18 cellular contexts compared by ENCODE assay signal in the genomic region with DNA sequence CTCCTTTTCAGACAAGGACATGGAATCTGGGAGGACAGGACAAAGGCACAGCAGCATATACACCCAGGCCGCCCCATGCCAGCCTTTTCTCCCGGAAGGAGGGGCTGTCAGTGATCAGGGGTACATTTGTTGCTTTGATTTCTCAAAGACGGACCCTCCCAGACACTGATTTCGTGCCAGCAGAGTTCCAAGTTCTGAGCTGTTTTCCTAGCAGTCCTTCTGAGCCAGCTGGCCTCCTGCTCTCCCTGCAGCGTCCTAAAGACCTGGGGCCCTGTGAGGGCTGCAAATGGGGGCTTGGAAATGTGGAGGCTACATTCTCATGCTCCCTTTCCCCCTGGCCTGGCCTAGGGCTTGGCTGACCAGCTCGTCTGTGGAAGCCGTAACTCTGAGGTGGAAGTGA.
"Had no signal": no experiment of that assay in that cellular context is flagged by ENCODE, and none has a peak within 500 bp of the region (broad histone marks: within the 10 kb centered on the region; RNA-seq: fewer than 3 reads in every experiment).

No MANE protein-coding gene starts in this region.

- H3K9me3 Mint-ChIP-seq: activated naive CD4-positive, alpha-beta T cell treated with anti-CD3 and anti-CD28 coated beads, Interleukin-2, amount 50 U/mL, for 72 hours; endodermal cell; natural killer cell; stimulated activated naive CD8-positive, alpha-beta T cell treated with anti-CD3 and anti-CD28 coated beads, Interleukin-15, amount 100 ng/mL, for 72 hours had no signal

- H3K27ac Mint-ChIP-seq: endodermal cell; natural killer cell; stimulated activated naive CD8-positive, alpha-beta T cell treated with anti-CD3 and anti-CD28 coated beads, Interleukin-15, amount 100 ng/mL, for 72 hours had no signal

- H3K4me3 Mint-ChIP-seq: endodermal cell; natural killer cell; stimulated activated naive CD8-positive, alpha-beta T cell treated with anti-CD3 and anti-CD28 coated beads, Interleukin-15, amount 100 ng/mL, for 72 hours had no signal

- H3K27me3 Mint-ChIP-seq: stimulated activated naive CD8-positive, alpha-beta T cell treated with anti-CD3 and anti-CD28 coated beads, Interleukin-15, amount 100 ng/mL, for 72 hours had no signal

- H3K4me1 ChIP-seq: right atrium auricular region had no signal

- DNase-seq: activated CD4-positive, alpha-beta T cell treated with anti-CD3 and anti-CD28 coated beads for 1 hour; activated CD4-positive, alpha-beta T cell treated with anti-CD3 and anti-CD28 coated beads, Interleukin-2, amount 50 U/mL, for 4 hours; activated effector memory CD4-positive, alpha-beta T cell treated with Interleukin-2 at 50 U/mL for 16 hours; activated T-cell treated with anti-CD3 and anti-CD28 coated beads for 4 hours; central memory CD4-positive, alpha-beta T cell; kidney; left ventricle myocardium inferior; natural killer cell; occipital lobe; small intestine; stimulated activated CD4-positive, alpha-beta T cell treated with anti-CD3 and anti-CD28 coated beads, Interleukin-4, amount 100 ng/mL, for 4 hours; stimulated activated CD8-positive, alpha-beta memory T cell treated with anti-CD3 and anti-CD28 coated beads, Interleukin-4, amount 100 ng/mL, for 48 hours; stimulated activated naive CD8-positive, alpha-beta T cell treated with anti-CD3 and anti-CD28 coated beads, Interleukin-15, amount 100 ng/mL, for 72 hours; T-helper 1 cell had no signal

- H3K4me3 ChIP-seq: left ventricle myocardium inferior, right atrium auricular region, upper lobe of left lung had no signal

- H3K36me3 Mint-ChIP-seq: natural killer cell had no signal

- H3K27ac ChIP-seq: left ventricle myocardium inferior, right atrium auricular region had no signal

- ATAC-seq: activated naive CD4-positive, alpha-beta T cell treated with anti-CD3 and anti-CD28 coated beads, Interleukin-2, amount 50 U/mL, for 72 hours; natural killer cell; stimulated activated naive CD8-positive, alpha-beta T cell treated with anti-CD3 and anti-CD28 coated beads, Interleukin-15, amount 100 ng/mL, for 72 hours had no signal

- H3K27me3 ChIP-seq: right atrium auricular region, upper lobe of left lung had no signal

- H3K9me3 ChIP-seq: left ventricle myocardium inferior, right atrium auricular region, upper lobe of left lung had no signal

- H3K4me1 Mint-ChIP-seq: natural killer cell; stimulated activated naive CD8-positive, alpha-beta T cell treated with anti-CD3 and anti-CD28 coated beads, Interleukin-15, amount 100 ng/mL, for 72 hours had no signal
